8 cellular contexts compared by ENCODE assay signal in genomic region chr17:978110-979093, GRCh38. TPM values are rescaled to one million over a fixed set of nuclear protein-coding genes. Genes with fewer than 3 reads are reported as not detected.
DNase-seq lines count a peak whose midpoint lies in the region; ATAC-seq and TF ChIP-seq lines count a peak whose summit lies in the region.

No MANE protein-coding gene starts in this region.

- peaks cover 38% of the 10 kb centered on the region for H3K27me3 Mint-ChIP-seq in activated CD4-positive, alpha-beta T cell treated with anti-CD3 and anti-CD28 coated beads, Interleukin-2, amount 10 ng/mL, durations not matched to agents 7 days and 5 days
- H3K27me3 Mint-ChIP-seq in activated T-helper 2 cell treated with anti-CD3 and anti-CD28 coated beads, Interferon-gamma antibody, Interleukin-2, Interleukin-4, amounts not matched to agents 10 μg/mL and 5 μg/mL and 100 μg/mL, durations not matched to agents 14 hours and 24 hours and 36 hours (ENCODE audit: low read depth) = peaks cover 35% of the 10 kb centered on the region
- H3K27me3 Mint-ChIP-seq in stimulated activated naive B cell treated with anti-CD40 and anti-IgM and Interleukin-4, amounts not matched to agents 10 μg/mL and 1 μg/mL and 100 μg/mL, for 72 hours = peaks cover 25 to 34% of the 10 kb centered on the region in 2 donors

- no peaks in the 10 kb centered on the region for H3K9me3 Mint-ChIP-seq in activated CD4-positive, alpha-beta T cell treated with anti-CD3 and anti-CD28 coated beads, Interleukin-2, amount 10 ng/mL, durations not matched to agents 7 days and 5 days
- no peaks in the 10 kb centered on the region for H3K9me3 Mint-ChIP-seq in activated T-helper 2 cell treated with anti-CD3 and anti-CD28 coated beads, Interferon-gamma antibody, Interleukin-2, Interleukin-4, amounts not matched to agents 10 μg/mL and 5 μg/mL and 100 μg/mL, durations not matched to agents 14 hours and 24 hours and 36 hours
- no peaks in the 10 kb centered on the region for H3K9me3 Mint-ChIP-seq in stimulated activated naive B cell treated with anti-CD40 and anti-IgM and Interleukin-4, amounts not matched to agents 10 μg/mL and 1 μg/mL and 100 μg/mL, for 72 hours

- CTCF ChIA-PET in activated CD4-positive, alpha-beta T cell treated with anti-CD3 and anti-CD28 coated beads, Interleukin-2, amount 10 ng/mL, durations not matched to agents 7 days and 5 days (lab: Charles Lee) = interaction anchor here (0.6 to 1.7 kb wide), 2 partner anchors 143 to 410 kb away, joined by 3 read pairs; no protein-coding TSS in a partner anchor

- no peaks in the 10 kb centered on the region for H3K9me3 ChIP-seq in iPS-18a (ENCODE audit: control insufficient read depth, low read depth, low read length)

- H3K4me1 ChIP-seq in iPS-18a (ENCODE audit: control insufficient read depth, low read depth, low read length) = peaks cover 26% of the 10 kb centered on the region

- no peak for TF ChIP-seq CTCF in omental fat pad (IDR thresholded peaks at IDR 0.05)

- intact Hi-C loops in activated T-helper 2 cell treated with anti-CD3 and anti-CD28 coated beads, Interferon-gamma antibody, Interleukin-2, Interleukin-4, amounts not matched to agents 10 μg/mL and 5 μg/mL and 100 μg/mL, durations not matched to agents 14 hours and 24 hours and 36 hours (cut with micrococcal nuclease) = no loop called here

- no peak overlapping the region for H3K27ac ChIP-seq in iPS-18a (ENCODE audit: low read length)

- POLR2A ChIA-PET in activated CD4-positive, alpha-beta T cell treated with anti-CD3 and anti-CD28 coated beads, Interleukin-2, amount 10 ng/mL, durations not matched to agents 7 days and 5 days (lab: Charles Lee) = no interaction called here

- DNase-seq in activated CD4-positive, alpha-beta T cell treated with anti-CD3 and anti-CD28 coated beads, Interleukin-2, amount 10 ng/mL, durations not matched to agents 7 days and 5 days = no peak
- no peak for DNase-seq in activated CD4-positive, alpha-beta T cell treated with anti-CD3 and anti-CD28 coated beads for 48 hours
- DNase-seq in activated T-helper 2 cell treated with anti-CD3 and anti-CD28 coated beads, Interferon-gamma antibody, Interleukin-2, Interleukin-4, amounts not matched to agents 10 μg/mL and 5 μg/mL and 100 μg/mL, durations not matched to agents 14 hours and 24 hours and 36 hours (ENCODE audit: low spot score) = no peak
- no peak for DNase-seq in stimulated activated naive B cell treated with anti-CD40 and anti-IgM and Interleukin-4, amounts not matched to agents 10 μg/mL and 1 μg/mL and 100 μg/mL, for 72 hours
- no peak for DNase-seq in hippocampal formation (lab: John Stamatoyannopoulos, UW)
- DNase-seq in omental fat pad (ENCODE audit: low spot score) = no peak

- peak overlapping the region; percentile 35 for H3K4me3 Mint-ChIP-seq in activated CD4-positive, alpha-beta T cell treated with anti-CD3 and anti-CD28 coated beads, Interleukin-2, amount 10 ng/mL, durations not matched to agents 7 days and 5 days
- H3K4me3 Mint-ChIP-seq in activated T-helper 2 cell treated with anti-CD3 and anti-CD28 coated beads, Interferon-gamma antibody, Interleukin-2, Interleukin-4, amounts not matched to agents 10 μg/mL and 5 μg/mL and 100 μg/mL, durations not matched to agents 14 hours and 24 hours and 36 hours (ENCODE audit: low read depth) = peak overlapping the region; percentile 51
- peak overlapping the region; percentile 61 to 71 for H3K4me3 Mint-ChIP-seq in stimulated activated naive B cell treated with anti-CD40 and anti-IgM and Interleukin-4, amounts not matched to agents 10 μg/mL and 1 μg/mL and 100 μg/mL, for 72 hours

- ATAC-seq in stimulated activated naive B cell treated with anti-CD40 and anti-IgM and Interleukin-4, amounts not matched to agents 10 μg/mL and 1 μg/mL and 100 μg/mL, for 72 hours (replicated peaks) = no peak
- no peak for ATAC-seq in HG03139 (IDR thresholded peaks at IDR 0.05; ENCODE audit: unreplicated experiment)
- ATAC-seq in omental fat pad (ENCODE audit: low FRiP score) = no peak

- H3K27me3 ChIP-seq in iPS-18a (ENCODE audit: control insufficient read depth, insufficient read depth, low read length) = no peaks in the 10 kb centered on the region

- peaks cover 2% of the 10 kb centered on the region for H3K36me3 Mint-ChIP-seq in activated CD4-positive, alpha-beta T cell treated with anti-CD3 and anti-CD28 coated beads, Interleukin-2, amount 10 ng/mL, durations not matched to agents 7 days and 5 days (ENCODE audit: low read depth)
- no peaks in the 10 kb centered on the region for H3K36me3 Mint-ChIP-seq in activated T-helper 2 cell treated with anti-CD3 and anti-CD28 coated beads, Interferon-gamma antibody, Interleukin-2, Interleukin-4, amounts not matched to agents 10 μg/mL and 5 μg/mL and 100 μg/mL, durations not matched to agents 14 hours and 24 hours and 36 hours (ENCODE audit: low read depth)
- H3K36me3 Mint-ChIP-seq in stimulated activated naive B cell treated with anti-CD40 and anti-IgM and Interleukin-4, amounts not matched to agents 10 μg/mL and 1 μg/mL and 100 μg/mL, for 72 hours = no peaks in the 10 kb centered on the region

- peaks cover 18% of the 10 kb centered on the region for H3K4me1 Mint-ChIP-seq in activated CD4-positive, alpha-beta T cell treated with anti-CD3 and anti-CD28 coated beads, Interleukin-2, amount 10 ng/mL, durations not matched to agents 7 days and 5 days
- H3K4me1 Mint-ChIP-seq in activated T-helper 2 cell treated with anti-CD3 and anti-CD28 coated beads, Interferon-gamma antibody, Interleukin-2, Interleukin-4, amounts not matched to agents 10 μg/mL and 5 μg/mL and 100 μg/mL, durations not matched to agents 14 hours and 24 hours and 36 hours (ENCODE audit: low read depth) = peaks cover 11% of the 10 kb centered on the region
- peaks cover 16 to 23% of the 10 kb centered on the region in 2 donors for H3K4me1 Mint-ChIP-seq in stimulated activated naive B cell treated with anti-CD40 and anti-IgM and Interleukin-4, amounts not matched to agents 10 μg/mL and 1 μg/mL and 100 μg/mL, for 72 hours

- no peaks in the 10 kb centered on the region for H3K36me3 ChIP-seq in iPS-18a (ENCODE audit: control insufficient read depth, low read depth, low read length)

- peak overlapping the region; percentile 68 for H3K9ac ChIP-seq in iPS-18a (ENCODE audit: low read length)

- no peak overlapping the region for H3K27ac Mint-ChIP-seq in activated CD4-positive, alpha-beta T cell treated with anti-CD3 and anti-CD28 coated beads, Interleukin-2, amount 10 ng/mL, durations not matched to agents 7 days and 5 days
- no peak overlapping the region for H3K27ac Mint-ChIP-seq in activated T-helper 2 cell treated with anti-CD3 and anti-CD28 coated beads, Interferon-gamma antibody, Interleukin-2, Interleukin-4, amounts not matched to agents 10 μg/mL and 5 μg/mL and 100 μg/mL, durations not matched to agents 14 hours and 24 hours and 36 hours
- H3K27ac Mint-ChIP-seq in stimulated activated naive B cell treated with anti-CD40 and anti-IgM and Interleukin-4, amounts not matched to agents 10 μg/mL and 1 μg/mL and 100 μg/mL, for 72 hours = no peak overlapping the region

- peak overlapping the region; percentile 70 for H3K4me3 ChIP-seq in iPS-18a (ENCODE audit: low read length)

RNA-seq across cellular contexts. Expression of gene NXN, which starts 1.2 kb away (rescaled TPM):
- total RNA-seq in activated CD4-positive, alpha-beta T cell treated with anti-CD3 and anti-CD28 coated beads, Interleukin-2, amount 10 ng/mL, durations not matched to agents 7 days and 5 days = under 1 TPM; 0.22 to 0.65 TPM
- 0.43 and 0.48 TPM in 2 replicates for total RNA-seq in activated T-helper 2 cell treated with anti-CD3 and anti-CD28 coated beads, Interferon-gamma antibody, Interleukin-2, Interleukin-4, amounts not matched to agents 10 μg/mL and 5 μg/mL and 100 μg/mL, durations not matched to agents 14 hours and 24 hours and 36 hours
- total RNA-seq in omental fat pad = 10 to 100 TPM in 3 of 4 donors, 1 to 10 TPM in 1; 6.8 to 16.6 (median 11.1) TPM

RNA-seq across cellular contexts. Expression of gene TIMM22, which starts 18.5 kb away (rescaled TPM):
- 1 to 10 TPM; 8.4 to 9.2 TPM for total RNA-seq in activated CD4-positive, alpha-beta T cell treated with anti-CD3 and anti-CD28 coated beads, Interleukin-2, amount 10 ng/mL, durations not matched to agents 7 days and 5 days
- total RNA-seq in activated T-helper 2 cell treated with anti-CD3 and anti-CD28 coated beads, Interferon-gamma antibody, Interleukin-2, Interleukin-4, amounts not matched to agents 10 μg/mL and 5 μg/mL and 100 μg/mL, durations not matched to agents 14 hours and 24 hours and 36 hours = 13.6 and 15.0 TPM in 2 replicates
- 10 to 100 TPM; 10.9 to 18.3 (median 13.4) TPM for total RNA-seq in omental fat pad
